In the genomic region with DNA sequence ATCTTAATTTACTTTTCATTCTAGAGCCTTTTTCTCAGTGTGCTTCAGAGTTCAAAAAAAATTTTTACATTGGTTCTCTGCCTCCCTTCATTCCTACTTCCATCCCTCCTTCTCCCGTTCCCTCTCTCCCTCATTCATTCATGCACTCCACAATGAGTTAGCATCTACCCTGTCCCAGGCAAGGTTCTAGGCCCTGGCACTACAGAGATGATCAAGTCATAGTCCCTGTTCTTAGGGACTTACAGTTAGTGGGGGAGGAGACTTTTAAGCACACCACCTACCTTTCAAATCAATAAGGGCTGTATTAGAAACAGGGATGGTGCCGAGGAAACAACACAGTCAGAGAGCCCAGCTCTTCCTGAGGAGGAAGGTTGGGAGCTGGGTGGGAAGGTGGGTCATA, we compare ENCODE assay signal across 12 cellular contexts. TPM values are rescaled to one million over a fixed set of nuclear protein-coding genes. Genes with fewer than 3 reads are reported as not detected.
A peak's percentile ranks its signal among the peaks of the same experiment; 100 is the strongest.
DNase-seq lines count a peak whose midpoint lies in the region; ATAC-seq and TF ChIP-seq lines count a peak whose summit lies in the region.
"Had no signal": no experiment of that assay in that cellular context is flagged by ENCODE, and none has a peak within 500 bp of the region (broad histone marks: within the 10 kb centered on the region; RNA-seq: fewer than 3 reads in every experiment).

No MANE protein-coding gene starts in this region.

- H3K36me3 Mint-ChIP-seq in activated T-cell treated with anti-CD3 and anti-CD28 coated beads, Interleukin-2, amount 50 U/mL, for 4 hours (ENCODE audit: insufficient read depth): peaks cover 2% of the 10 kb centered on the region
- H3K36me3 Mint-ChIP-seq in IgD-negative memory B cell: peaks cover 3% of the 10 kb centered on the region
- H3K36me3 Mint-ChIP-seq in mesothelial cell of epicardium: no peaks in the 10 kb centered on the region

- 90 to 95% methylated on average over 2 of the region's 2 CpGs for WGBS in thyroid gland, 2 donors

- no peaks in the 10 kb centered on the region for H3K27me3 Mint-ChIP-seq in activated T-cell treated with anti-CD3 and anti-CD28 coated beads, Interleukin-2, amount 50 U/mL, for 4 hours (ENCODE audit: low read depth)
- H3K27me3 Mint-ChIP-seq in IgD-negative memory B cell (no peaks in the 10 kb centered on the region), mesothelial cell of epicardium (ENCODE audit: low read depth) (no peaks in the 10 kb centered on the region)

- H3K4me1 Mint-ChIP-seq in activated T-cell treated with anti-CD3 and anti-CD28 coated beads, Interleukin-2, amount 50 U/mL, for 4 hours (ENCODE audit: low read depth): peaks cover 92% of the 10 kb centered on the region
- H3K4me1 Mint-ChIP-seq in IgD-negative memory B cell: peaks cover 15 to 40% (median 25%) of the 10 kb centered on the region in 3 donors
- peaks cover 20% of the 10 kb centered on the region for H3K4me1 Mint-ChIP-seq in mesothelial cell of epicardium

- H3K4me3 Mint-ChIP-seq in activated T-cell treated with anti-CD3 and anti-CD28 coated beads, Interleukin-2, amount 50 U/mL, for 4 hours: peak overlapping the region; percentile 64
- H3K4me3 Mint-ChIP-seq in IgD-negative memory B cell (peak overlapping the region; percentile 0 to 78 (median 78)), mesothelial cell of epicardium (no peak overlapping the region)

- no peaks in the 10 kb centered on the region for H3K36me3 ChIP-seq in effector memory CD4-positive, alpha-beta T cell (ENCODE audit: control insufficient read depth, insufficient read depth, low read length)
- no peaks in the 10 kb centered on the region for H3K36me3 ChIP-seq in thyroid gland
- H3K36me3 ChIP-seq: brain microvascular endothelial cell, prostate gland had no signal

- peak overlapping the region; percentile 44 for H3K27ac ChIP-seq in effector memory CD4-positive, alpha-beta T cell (ENCODE audit: insufficient read depth, low read length, poor library complexity, severe bottlenecking)
- H3K27ac ChIP-seq in thyroid gland: peak overlapping the region in 2 of 3 donors; percentile 31 to 36
- H3K27ac ChIP-seq: brain microvascular endothelial cell, prostate gland had no signal

- H3K9me3 Mint-ChIP-seq in activated T-cell treated with anti-CD3 and anti-CD28 coated beads, Interleukin-2, amount 50 U/mL, for 4 hours: no peaks in the 10 kb centered on the region
- H3K9me3 Mint-ChIP-seq in IgD-negative memory B cell (no peaks in the 10 kb centered on the region), mesothelial cell of epicardium (no peaks in the 10 kb centered on the region)

- no peak for TF ChIP-seq CTCF in thyroid gland (IDR thresholded peaks at IDR 0.05)
- no peak for TF ChIP-seq CTCF in mesothelial cell of epicardium (IDR thresholded peaks at IDR 0.05; ENCODE audit: unreplicated experiment)

- DNase-seq in activated T-cell treated with anti-CD3 and anti-CD28 coated beads, Interleukin-2, amount 50 U/mL, for 4 hours: no peak
- DNase-seq in activated T-cell treated with anti-CD3 and anti-CD28 coated beads for 4 hours: no peak
- no peak for DNase-seq in effector memory CD4-positive, alpha-beta T cell
- no peak for DNase-seq in thyroid gland
- DNase-seq in NCI-H82 (lab: John Stamatoyannopoulos, UW): no peak
- DNase-seq in mesothelial cell of epicardium (ENCODE audit: low spot score in 2 of 2, unreplicated experiment in 2 of 2): no peak
- no peak for DNase-seq in COLO668 (lab: John Stamatoyannopoulos, UW; ENCODE audit: unreplicated experiment)
- DNase-seq: activated CD4-positive, alpha-beta T cell treated with anti-CD3 and anti-CD28 coated beads, Interleukin-2, amount 50 U/mL, for 4 hours; brain microvascular endothelial cell; NCI-H2171 had no signal

- H3K27ac Mint-ChIP-seq in IgD-negative memory B cell (peak overlapping the region in 2 of 3 donors; percentile 84 to 95), mesothelial cell of epicardium (no peak overlapping the region)

- ATAC-seq in activated T-cell treated with anti-CD3 and anti-CD28 coated beads, Interleukin-2, amount 50 U/mL, for 4 hours: no peak

- H3K27me3 ChIP-seq in effector memory CD4-positive, alpha-beta T cell (replicated peaks; ENCODE audit: control insufficient read depth, insufficient read depth, low read length, poor library complexity, severe bottlenecking): no peaks in the 10 kb centered on the region
- H3K27me3 ChIP-seq in thyroid gland: no peaks in the 10 kb centered on the region
- H3K27me3 ChIP-seq: brain microvascular endothelial cell had no signal

- intact Hi-C loops in thyroid gland (cut with DNase I): no loop called here

- TF ChIP-seq POLR2A in thyroid gland (IDR thresholded peaks at IDR 0.05): no peak

- H3K4me3 ChIP-seq in effector memory CD4-positive, alpha-beta T cell (ENCODE audit: insufficient read depth, low read depth, low read length, poor library complexity, severe bottlenecking): peak overlapping the region; percentile 17
- no peak overlapping the region for H3K4me3 ChIP-seq in thyroid gland (replicated peaks in 1 of 3)
- H3K4me3 ChIP-seq: prostate gland had no signal

- H3K9me3 ChIP-seq in effector memory CD4-positive, alpha-beta T cell (ENCODE audit: control insufficient read depth, low read length): no peaks in the 10 kb centered on the region
- no peaks in the 10 kb centered on the region for H3K9me3 ChIP-seq in thyroid gland
- H3K9me3 ChIP-seq: prostate gland had no signal

- H3K4me1 ChIP-seq in effector memory CD4-positive, alpha-beta T cell (ENCODE audit: control insufficient read depth, insufficient read depth, low read length, poor library complexity, severe bottlenecking): peaks cover 46% of the 10 kb centered on the region
- peaks cover 26 to 40% of the 10 kb centered on the region in 2 donors for H3K4me1 ChIP-seq in thyroid gland

RNA-seq across cellular contexts. Expression of gene MAP3K5, which starts 40.3 kb away (rescaled TPM):
- 10 to 100 TPM in 1 of 3 donors, 1 to 10 TPM in 2; 5.7 to 10.5 (median 7.9) TPM for total RNA-seq in activated T-cell treated with anti-CD3 and anti-CD28 coated beads, Interleukin-2, amount 50 U/mL, for 4 hours
- 6.0 TPM for polyA plus RNA-seq in IgD-negative memory B cell
- 10 to 100 TPM; 28.1 to 68.0 (median 46.5) TPM for total RNA-seq in thyroid gland
- 8.3 to 9.5 TPM (median 8.9 TPM) in 3 replicates for total RNA-seq in mesothelial cell of epicardium
